Comparison of ENCODE assay signal across 13 cellular contexts in genomic region chr1:185695299-185695698, GRCh38. TPM values are rescaled to one million over a fixed set of nuclear protein-coding genes. Genes with fewer than 3 reads are reported as not detected.
DNase-seq lines count a peak whose midpoint lies in the region; ATAC-seq and TF ChIP-seq lines count a peak whose summit lies in the region.
"Had no signal": no experiment of that assay in that cellular context is flagged by ENCODE, and none has a peak within 500 bp of the region (broad histone marks: within the 10 kb centered on the region; RNA-seq: fewer than 3 reads in every experiment).

No MANE protein-coding gene starts in this region.

- peak overlapping the region in 1 of 3 donors; percentile 70 for H3K27ac Mint-ChIP-seq in CD4-positive, CD25-positive, alpha-beta regulatory T cell
- no peak overlapping the region for H3K27ac Mint-ChIP-seq in HFFc6

- no peaks in the 10 kb centered on the region for H3K79me2 ChIP-seq in hepatocyte

- H3K27me3 Mint-ChIP-seq in CD4-positive, CD25-positive, alpha-beta regulatory T cell: peaks cover 5% of the 10 kb centered on the region
- peaks cover 3% of the 10 kb centered on the region; the same call in 1 of the 2 replicates for H3K27me3 Mint-ChIP-seq in HFFc6 (ENCODE audit: insufficient read depth)

- no peak overlapping the region for H3K4me2 ChIP-seq in hepatocyte

- no peaks in the 10 kb centered on the region for H3K9me2 ChIP-seq in hepatocyte (replicated peaks; ENCODE audit: insufficient read depth)

- no peaks in the 10 kb centered on the region for H4K20me1 ChIP-seq in hepatocyte (ENCODE audit: insufficient read depth, poor library complexity, severe bottlenecking)

- no peak overlapping the region for H3K4me3 ChIP-seq in CD4-positive, CD25-positive, alpha-beta regulatory T cell (ENCODE audit: low read depth, low read length)
- H3K4me3 ChIP-seq in RWPE2 (ENCODE audit: severe bottlenecking) (no peak overlapping the region), hepatocyte (no peak overlapping the region)
- H3K4me3 ChIP-seq: cardiac muscle cell had no signal

- no peaks in the 10 kb centered on the region for H3K27me3 ChIP-seq in CD4-positive, CD25-positive, alpha-beta regulatory T cell (ENCODE audit: control insufficient read depth, insufficient read depth, low read length)
- H3K27me3 ChIP-seq in RWPE2 (ENCODE audit: insufficient read depth, poor library complexity, severe bottlenecking) (no peaks in the 10 kb centered on the region), hepatocyte (no peaks in the 10 kb centered on the region)
- H3K27me3 ChIP-seq: cardiac muscle cell had no signal

- TF ChIP-seq CTCF in HFFc6 (IDR thresholded peaks at IDR 0.05): peak; percentile 51
- TF ChIP-seq CTCF in RWPE2 (IDR thresholded peaks at IDR 0.05; ENCODE audit: poor library complexity, severe bottlenecking): peak; percentile 49
- peak; percentile 36 for TF ChIP-seq CTCF in hepatocyte (IDR thresholded peaks at IDR 0.05; ENCODE audit: poor library complexity)

- H3K4me3 Mint-ChIP-seq in CD4-positive, CD25-positive, alpha-beta regulatory T cell: peak overlapping the region in 2 of 4 donors; percentile 4 to 12
- no peak overlapping the region for H3K4me3 Mint-ChIP-seq in HFFc6
- H3K4me3 Mint-ChIP-seq: stimulated activated naive CD8-positive, alpha-beta T cell treated with anti-CD3 and anti-CD28 coated beads, Interleukin-15, Interleukin-2, amounts not matched to agents 100 ng/mL and 50 ng/mL, for 24 hours had no signal

- peaks cover 16 to 30% (median 26%) of the 10 kb centered on the region in 4 donors for H3K4me1 Mint-ChIP-seq in CD4-positive, CD25-positive, alpha-beta regulatory T cell
- H3K4me1 Mint-ChIP-seq in HFFc6 (ENCODE audit: low read depth): no peaks in the 10 kb centered on the region

- H3K4me1 ChIP-seq in CD4-positive, CD25-positive, alpha-beta regulatory T cell (ENCODE audit: control insufficient read depth, insufficient read depth, low read length, poor library complexity, severe bottlenecking): peaks cover 17% of the 10 kb centered on the region
- H3K4me1 ChIP-seq in RWPE2 (ENCODE audit: insufficient read depth, poor library complexity, severe bottlenecking) (no peaks in the 10 kb centered on the region), hepatocyte (ENCODE audit: insufficient read depth) (peaks cover 13% of the 10 kb centered on the region)

- no peaks in the 10 kb centered on the region for H3K36me3 Mint-ChIP-seq in CD4-positive, CD25-positive, alpha-beta regulatory T cell
- no peaks in the 10 kb centered on the region for H3K36me3 Mint-ChIP-seq in HFFc6 (ENCODE audit: low read depth)
- H3K36me3 Mint-ChIP-seq: IgD-negative memory B cell had no signal

- H2AFZ ChIP-seq in hepatocyte: no peak overlapping the region

- H3K9me3 Mint-ChIP-seq in CD4-positive, CD25-positive, alpha-beta regulatory T cell: peaks cover 0 to 3% (median 0%) of the 10 kb centered on the region in 7 donors
- H3K9me3 Mint-ChIP-seq in HFFc6: no peaks in the 10 kb centered on the region

- ATAC-seq in CD4-positive, CD25-positive, alpha-beta regulatory T cell (ENCODE audit: low read depth in 2 of 2): peak in 1 of 2 donors; percentile 55
- ATAC-seq in RWPE2 (ENCODE audit: low read depth) (no peak), HG02852 (IDR thresholded peaks at IDR 0.05; ENCODE audit: unreplicated experiment) (no peak), GM18502 (IDR thresholded peaks at IDR 0.05; ENCODE audit: poor library complexity, unreplicated experiment) (no peak)

- DNase-seq in CD4-positive, CD25-positive, alpha-beta regulatory T cell: peak in 2 of 3 donors; percentile 39 to 55
- no peak for DNase-seq in HFFc6
- no peak for DNase-seq in RWPE2 (ENCODE audit: low spot score)
- no peak for DNase-seq in hepatocyte (ENCODE audit: low spot score)
- no peak for DNase-seq in SKM-1 (lab: John Stamatoyannopoulos, UW; ENCODE audit: unreplicated experiment)
- DNase-seq in NCI-H2029 treated with DMSO at 0.1 percent for 48 hours (lab: John Stamatoyannopoulos, UW): no peak
- DNase-seq: SHP77 treated with DMSO at 0.1 percent for 48 hours; stimulated activated CD4-positive, alpha-beta T cell treated with anti-CD3 and anti-CD28 coated beads, Interleukin-15, amount 100 ng/mL, for 24 hours had no signal

- no peak overlapping the region for H3K27ac ChIP-seq in CD4-positive, CD25-positive, alpha-beta regulatory T cell (ENCODE audit: insufficient read depth, low read length, poor library complexity, severe bottlenecking)
- H3K27ac ChIP-seq in RWPE2 (ENCODE audit: poor library complexity, severe bottlenecking) (no peak overlapping the region), hepatocyte (no peak overlapping the region)
- H3K27ac ChIP-seq: cardiac muscle cell had no signal

- no peaks in the 10 kb centered on the region for H3K36me3 ChIP-seq in CD4-positive, CD25-positive, alpha-beta regulatory T cell (ENCODE audit: control insufficient read depth, insufficient read depth, low read length)
- H3K36me3 ChIP-seq in RWPE2 (ENCODE audit: low read depth): no peaks in the 10 kb centered on the region
- H3K36me3 ChIP-seq in hepatocyte (replicated peaks; ENCODE audit: insufficient read depth, low read depth): no peaks in the 10 kb centered on the region
- H3K36me3 ChIP-seq: cardiac muscle cell had no signal

- no peaks in the 10 kb centered on the region for H3K9me3 ChIP-seq in CD4-positive, CD25-positive, alpha-beta regulatory T cell (ENCODE audit: control insufficient read depth in 2 of 2, low read length in 2 of 2)
- no peaks in the 10 kb centered on the region for H3K9me3 ChIP-seq in RWPE2 (ENCODE audit: severe bottlenecking)
- no peaks in the 10 kb centered on the region for H3K9me3 ChIP-seq in hepatocyte (ENCODE audit: low read depth)

RNA-seq across cellular contexts. Expression of gene HMCN1, which starts 38.9 kb away (rescaled TPM):
- 0.81 TPM for total RNA-seq in CD4-positive, CD25-positive, alpha-beta regulatory T cell
- under 1 TPM in 3 of 4 donors, not detected in 1; 0.07 to 0.61 (median 0.56) TPM for polyA plus RNA-seq in CD4-positive, CD25-positive, alpha-beta regulatory T cell
- 1 to 10 TPM; 1.2 to 1.8 (median 1.5) TPM for total RNA-seq in HFFc6 (2021; fragmentation: NEBNext Ultra II Directional; extraction: Animal tissue kit (Norgen Biotek cat#: 25700))
- 13.4 and 14.2 TPM in 2 replicates for total RNA-seq in hepatocyte
- polyA plus RNA-seq in hepatocyte: 2.0 and 2.3 TPM in 2 replicates
- polyA plus RNA-seq: IgD-negative memory B cell had no signal

Comparison
In these comparisons a context has a peak if more than half of its experiments do, and no peak if none do; other contexts are left out.
1. DNase-seq: peak in CD4-positive, CD25-positive, alpha-beta regulatory T cell (2 of 3); none in HFFc6 (single experiment), RWPE2 (single experiment), hepatocyte (single experiment), SKM-1 (single experiment) and NCI-H2029 treated with DMSO at 0.1 percent for 48 hours (single experiment).
2. Peak in every context shown above with its lines, with median percentiles within 50 percentile points of each other: CTCF ChIP-seq.